Comparison of ENCODE assay signal across 9 cellular contexts in genomic region chr1:212979340-212980122, GRCh38.
DNase-seq lines count a peak whose midpoint lies in the region; ATAC-seq and TF ChIP-seq lines count a peak whose summit lies in the region.
"Had no signal": no experiment of that assay in that cellular context is flagged by ENCODE, and none has a peak within 500 bp of the region (broad histone marks: within the 10 kb centered on the region; RNA-seq: fewer than 3 reads in every experiment).

No MANE protein-coding gene starts in this region.

- H3K27ac ChIP-seq in VCaP, result peak overlapping the region; percentile 55; the same call in 1 of the 2 replicates
- H3K27ac ChIP-seq: BLaER1 had no signal

- TF ChIP-seq CTCF in VCaP (conservative IDR thresholded peaks at IDR 0.05), result no peak

- TF ChIP-seq POLR2A in erythroblast (IDR thresholded peaks at IDR 0.05; ENCODE audit: low read length), result no peak

- peak; percentile 52 for ATAC-seq in HG02610 (IDR thresholded peaks at IDR 0.05; ENCODE audit: unreplicated experiment)

- peak; percentile 33 for DNase-seq in activated naive CD4-positive, alpha-beta T cell treated with Interleukin-2 at 50 U/mL for 16 hours
- no peak for DNase-seq in activated naive CD4-positive, alpha-beta T cell (lab: John Stamatoyannopoulos, UW)
- DNase-seq in stimulated activated CD8-positive, alpha-beta memory T cell treated with anti-CD3 and anti-CD28 coated beads, Interleukin-4, amount 100 ng/mL, for 24 hours (ENCODE audit: low read depth), result peak; percentile 11
- DNase-seq in NCI-H345 (lab: John Stamatoyannopoulos, UW) (no peak), erythroblast (lab: John Stamatoyannopoulos, UW) (no peak), OCI-M1 (lab: John Stamatoyannopoulos, UW) (no peak)

Comparison
In these comparisons a context has a peak if more than half of its experiments do, and no peak if none do; other contexts are left out.
1. DNase-seq: peak in activated naive CD4-positive, alpha-beta T cell treated with Interleukin-2 at 50 U/mL for 16 hours (single experiment) and stimulated activated CD8-positive, alpha-beta memory T cell treated with anti-CD3 and anti-CD28 coated beads, Interleukin-4, amount 100 ng/mL, for 24 hours (single experiment); none in activated naive CD4-positive, alpha-beta T cell (0 of 4), NCI-H345 (single experiment), erythroblast (0 of 2) and OCI-M1 (single experiment).